Comparison of ENCODE assay signal across 8 cellular contexts in the genomic region with DNA sequence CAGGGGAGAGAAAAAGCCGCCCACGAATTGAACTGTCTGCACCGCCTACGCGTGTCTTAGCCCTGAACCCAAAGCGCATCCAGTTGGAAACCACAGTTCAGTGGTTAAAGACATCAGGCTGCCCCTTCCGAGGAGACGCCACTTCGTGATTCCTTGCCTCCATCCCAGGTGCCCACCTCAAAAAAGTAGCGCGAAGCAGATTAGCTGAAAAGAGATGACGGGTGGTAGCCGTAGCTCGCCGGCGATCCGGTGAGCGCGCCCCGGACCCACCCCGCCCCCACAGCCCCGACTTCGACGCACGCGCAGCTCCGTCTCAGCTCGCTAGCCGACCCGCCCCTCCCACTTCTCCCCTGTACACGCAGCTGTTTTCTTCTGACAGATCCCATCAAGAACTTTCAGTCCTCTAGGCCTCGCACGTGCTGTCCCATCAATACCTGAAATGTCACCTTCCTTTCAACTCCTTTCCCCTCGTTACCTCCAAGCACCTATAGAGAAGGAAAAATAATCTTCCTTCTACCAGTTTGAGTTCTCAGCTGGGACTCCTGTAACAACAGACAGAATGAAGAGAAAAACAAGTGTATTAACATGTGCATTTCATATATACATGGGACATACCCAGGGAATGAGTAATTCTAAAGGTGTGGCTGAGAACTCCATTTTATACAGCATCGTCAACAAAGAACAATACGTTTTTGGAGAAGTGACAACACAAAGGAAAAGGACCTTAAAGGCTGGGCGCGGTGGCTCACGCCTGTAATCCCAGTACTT. TPM values are rescaled to one million over a fixed set of nuclear protein-coding genes. Genes with fewer than 3 reads are reported as not detected.
DNase-seq lines count a peak whose midpoint lies in the region; ATAC-seq and TF ChIP-seq lines count a peak whose summit lies in the region.

No MANE protein-coding gene starts in this region.

- peaks cover 7% of the 10 kb centered on the region for H3K27me3 Mint-ChIP-seq in WTC11 (ENCODE audit: low read depth)

- peak overlapping the region; percentile 87 for H3K4me3 Mint-ChIP-seq in WTC11

- H3K27ac ChIP-seq in caudate nucleus (ENCODE audit: low read depth, low read length): peak overlapping the region; percentile 82

- TF ChIP-seq CTCF in WTC11 (IDR thresholded peaks at IDR 0.05): no peak

- POLR2A ChIA-PET in WTC11 (lab: Charles Lee): interaction anchor here (1.3 to 1.6 kb wide), 2 partner anchors 55 to 108 kb away, joined by 5 to 13 read pairs; a partner anchor contains a TSS

- H3K27ac Mint-ChIP-seq in WTC11: peak overlapping the region; percentile 84

- DNase-seq in NCI-H2107 treated with DMSO at 0.1 percent for 48 hours (lab: John Stamatoyannopoulos, UW; ENCODE audit: unreplicated experiment): peak; percentile 38
- no peak for DNase-seq in NCI-H2107 (lab: John Stamatoyannopoulos, UW)
- peak; percentile 65 for DNase-seq in NCI-H2196 (lab: John Stamatoyannopoulos, UW; ENCODE audit: unreplicated experiment)
- peak; percentile 83 for DNase-seq in WTC11 (ENCODE audit: low spot score)
- peak in 56 of 61 donors; percentile 17 to 89 (median 72) for DNase-seq in caudate nucleus (lab: John Stamatoyannopoulos, UW)
- peak; percentile 91 for DNase-seq in islet precursor cell
- peak; percentile 72 to 85 for DNase-seq in stimulated activated CD4-positive, alpha-beta T cell treated with anti-CD3 and anti-CD28 coated beads, Interleukin-12 subunit alpha, Interleukin-12 subunit beta, amount 100 ng/mL, for 24 hours (ENCODE audit: low read depth in 2 of 2)

- H3K36me3 Mint-ChIP-seq in WTC11: no peaks in the 10 kb centered on the region

- CTCF ChIA-PET in WTC11 (lab: Charles Lee): interaction anchor here (0.8 to 1.2 kb wide), 5 partner anchors 9 to 502 kb away, joined by 3 to 6 read pairs (median 3); a partner anchor contains a TSS

- no peaks in the 10 kb centered on the region for H3K9me3 Mint-ChIP-seq in WTC11

- ATAC-seq in HG03039 (IDR thresholded peaks at IDR 0.05; ENCODE audit: unreplicated experiment): peak; percentile 37
- ATAC-seq in WTC11: peak; percentile 6

- peaks cover 11% of the 10 kb centered on the region for H3K4me1 Mint-ChIP-seq in WTC11

TF ChIP-seq in WTC11, 78 proteins besides CTCF, POLR2A, EP300 and RAD21:
- TF ChIP-seq FOXP1 (CRISPR knock-in tag; IDR thresholded peaks at IDR 0.05; ENCODE audit: borderline replicate concordance) (0 out of 2 replicates have a peak, but pooled peaks have one; percentile 1), ETV6 (CRISPR knock-in tag; IDR thresholded peaks at IDR 0.05) (0 out of 2 replicates have a peak, but pooled peaks have one; percentile 34)
- TF ChIP-seq, protein P1, sequence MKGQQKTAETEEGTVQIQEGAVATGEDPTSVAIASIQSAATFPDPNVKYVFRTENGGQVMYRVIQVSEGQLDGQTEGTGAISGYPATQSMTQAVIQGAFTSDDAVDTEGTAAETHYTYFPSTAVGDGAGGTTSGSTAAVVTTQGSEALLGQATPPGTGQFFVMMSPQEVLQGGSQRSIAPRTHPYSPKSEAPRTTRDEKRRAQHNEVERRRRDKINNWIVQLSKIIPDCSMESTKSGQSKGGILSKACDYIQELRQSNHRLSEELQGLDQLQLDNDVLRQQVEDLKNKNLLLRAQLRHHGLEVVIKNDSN (CRISPR knock-in tag; IDR thresholded peaks at IDR 0.05): no peak
TF ChIP-seq in WTC11: peak in this region for 2.

RNA-seq across cellular contexts. Expression of a gene that starts 49.5 kb away (rescaled TPM):
- not detected in 3 replicates for total RNA-seq in WTC11 (2021)

RNA-seq across cellular contexts. Expression of a gene that starts 54.7 kb away (rescaled TPM):
- total RNA-seq in WTC11 (2021): 38.3 to 45.4 TPM (median 38.8 TPM) in 3 replicates

RNA-seq across cellular contexts. Expression of a gene that starts 57.5 kb away (rescaled TPM):
- total RNA-seq in WTC11 (2021): not detected in 3 replicates
